11 cellular contexts compared by ENCODE assay signal in genomic region chr19:40280608-40281221, GRCh38. TPM values are rescaled to one million over a fixed set of nuclear protein-coding genes. Genes with fewer than 3 reads are reported as not detected.
DNase-seq lines count a peak whose midpoint lies in the region; ATAC-seq, FAIRE-seq and TF ChIP-seq lines count a peak whose summit lies in the region.
"Had no signal": no experiment of that assay in that cellular context is flagged by ENCODE, and none has a peak within 500 bp of the region (broad histone marks: within the 10 kb centered on the region; RNA-seq: fewer than 3 reads in every experiment).

No MANE protein-coding gene starts in this region.

- H3K27ac ChIP-seq in thyroid gland = peak overlapping the region; percentile 76 to 100 (median 98)

- no peak for TF ChIP-seq CTCF in thyroid gland (IDR thresholded peaks at IDR 0.05)

- H3K4me3 ChIP-seq in thyroid gland (replicated peaks in 1 of 3) = no peak overlapping the region

- no peaks in the 10 kb centered on the region for H3K27me3 ChIP-seq in thyroid gland

- intact Hi-C loops in thyroid gland (cut with DNase I) = loop anchor here (5.0 kb wide), 1 partner anchor 43 kb away; no protein-coding TSS in a partner anchor

- H3K36me3 Mint-ChIP-seq in activated T-cell treated with anti-CD3 and anti-CD28 coated beads, Interleukin-2, amount 50 U/mL, for 4 hours (ENCODE audit: insufficient read depth) = no peaks in the 10 kb centered on the region

- H3K36me3 ChIP-seq in thyroid gland = no peaks in the 10 kb centered on the region

- no peak for FAIRE-seq in GM12892 (lab: Jason Lieb, UNC)

- TF ChIP-seq POLR2A in thyroid gland (IDR thresholded peaks at IDR 0.05) (peak in 1 of 2 donors; percentile 33), GM12892 (IDR thresholded peaks at IDR 0.05; ENCODE audit: low read depth, low read length) (no peak)

- no peak for ATAC-seq in activated T-cell treated with anti-CD3 and anti-CD28 coated beads, Interleukin-2, amount 50 U/mL, for 4 hours
- no peak for ATAC-seq in GM21367 (IDR thresholded peaks at IDR 0.05; ENCODE audit: unreplicated experiment)

- peaks cover 70% of the 10 kb centered on the region for H3K4me1 Mint-ChIP-seq in activated T-cell treated with anti-CD3 and anti-CD28 coated beads, Interleukin-2, amount 50 U/mL, for 4 hours (ENCODE audit: low read depth)

- peak overlapping the region; percentile 53 for H3K4me3 Mint-ChIP-seq in activated T-cell treated with anti-CD3 and anti-CD28 coated beads, Interleukin-2, amount 50 U/mL, for 4 hours

- no peak for DNase-seq in activated T-cell treated with anti-CD3 and anti-CD28 coated beads, Interleukin-2, amount 50 U/mL, for 4 hours
- DNase-seq in activated T-cell treated with anti-CD3 and anti-CD28 coated beads for 4 hours (no peak), cerebellar cortex (ENCODE audit: low spot score) (peak; percentile 96), medulla oblongata (ENCODE audit: extremely low spot score) (peak; percentile 54), thyroid gland (peak; percentile 65 to 73), GM12892 (ENCODE audit: insufficient read length) (no peak), GDM1 (lab: John Stamatoyannopoulos, UW) (no peak)
- DNase-seq: dermis blood vessel endothelial cell, NCI-H187 had no signal

- WGBS in thyroid gland, 2 donors = 58 to 61% methylated on average over 10 of the region's 10 CpGs

- H3K9me3 ChIP-seq in thyroid gland = no peaks in the 10 kb centered on the region

- no peaks in the 10 kb centered on the region for H3K9me3 Mint-ChIP-seq in activated T-cell treated with anti-CD3 and anti-CD28 coated beads, Interleukin-2, amount 50 U/mL, for 4 hours

- peaks cover 68 to 82% of the 10 kb centered on the region in 2 donors for H3K4me1 ChIP-seq in thyroid gland

- no peaks in the 10 kb centered on the region for H3K27me3 Mint-ChIP-seq in activated T-cell treated with anti-CD3 and anti-CD28 coated beads, Interleukin-2, amount 50 U/mL, for 4 hours (ENCODE audit: low read depth)

RNA-seq across cellular contexts. Expression of gene AKT2, which starts 4.4 kb away (rescaled TPM):
- total RNA-seq in activated T-cell treated with anti-CD3 and anti-CD28 coated beads, Interleukin-2, amount 50 U/mL, for 4 hours = 100 to 1,000 TPM; 147 to 158 (median 151) TPM
- 100 to 1,000 TPM; 166 to 285 (median 190) TPM for total RNA-seq in thyroid gland
- 78.2 TPM for polyA plus RNA-seq in GM12892 (2012; ENCODE audit: missing spikeins)

RNA-seq across cellular contexts. Expression of gene CCNP, which starts 54.2 kb away (rescaled TPM):
- total RNA-seq in activated T-cell treated with anti-CD3 and anti-CD28 coated beads, Interleukin-2, amount 50 U/mL, for 4 hours = under 1 TPM in 2 of 3 donors, not detected in 1; 0.32 to 0.43 TPM
- total RNA-seq in thyroid gland = 1 to 10 TPM in 1 of 4 donors, under 1 TPM in 2, not detected in 1; 0.13 to 3.2 (median 0.68) TPM
- polyA plus RNA-seq in GM12892 (2012; ENCODE audit: missing spikeins) = not detected
- total RNA-seq: myocyte had no signal

Comparison
In these comparisons a context has a peak if more than half of its experiments do, and no peak if none do; other contexts are left out.
1. DNase-seq: peak in cerebellar cortex (single experiment), medulla oblongata (single experiment) and thyroid gland (2 of 2); none in activated T-cell treated with anti-CD3 and anti-CD28 coated beads, Interleukin-2, amount 50 U/mL, for 4 hours (single experiment), activated T-cell treated with anti-CD3 and anti-CD28 coated beads for 4 hours (single experiment), GM12892 (single experiment) and GDM1 (single experiment).